In the genomic region with DNA sequence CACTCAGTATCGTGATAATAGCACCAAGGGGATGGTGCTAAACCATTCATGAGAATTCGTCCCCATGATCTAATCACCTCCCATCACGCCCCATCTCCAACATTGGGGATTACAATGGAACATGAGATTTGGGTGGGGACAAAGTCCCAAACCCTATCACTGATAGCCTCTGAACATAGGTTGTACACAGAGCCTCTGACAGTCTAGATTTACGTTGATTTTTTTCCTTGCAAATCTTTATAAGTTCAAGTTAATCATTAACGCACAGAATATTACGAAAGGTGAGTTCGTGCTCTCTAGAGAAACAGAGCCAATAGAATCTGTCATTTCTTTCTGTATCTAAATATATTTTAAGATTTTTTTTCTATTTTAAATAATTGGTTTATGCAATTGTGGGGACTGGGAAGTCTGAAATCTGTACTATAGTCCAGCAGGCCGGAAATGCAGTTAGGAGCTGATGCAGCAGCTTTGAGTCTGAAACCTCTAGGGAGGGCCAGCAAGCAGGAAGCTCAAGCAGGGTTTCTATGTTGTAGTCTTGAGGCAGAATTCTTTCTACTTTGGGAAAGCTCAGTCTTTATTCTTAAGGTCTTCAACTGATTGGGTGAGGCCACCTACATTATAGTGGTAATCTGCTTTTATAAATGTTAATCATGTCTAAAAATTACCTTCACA, we compare ENCODE assay signal across 31 cellular contexts.
DNase-seq lines count a peak whose midpoint lies in the region; ATAC-seq, FAIRE-seq and TF ChIP-seq lines count a peak whose summit lies in the region.
"Had no signal": no experiment of that assay in that cellular context is flagged by ENCODE, and none has a peak within 500 bp of the region (broad histone marks: within the 10 kb centered on the region; RNA-seq: fewer than 3 reads in every experiment).

No MANE protein-coding gene starts in this region.

- TF ChIP-seq CTCF in A549 (IDR thresholded peaks at IDR 0.05) (no peak), OCI-LY7 (conservative IDR thresholded peaks at IDR 0.05; ENCODE audit: low read length) (no peak)

- no peak for TF ChIP-seq POLR2A in A549 (IDR thresholded peaks at IDR 0.05; ENCODE audit: low read length)

- no peaks in the 10 kb centered on the region for H3K9me2 ChIP-seq in OCI-LY7 (ENCODE audit: insufficient read depth, low read length)

- H3K9me3 ChIP-seq in A549 (no peaks in the 10 kb centered on the region), OCI-LY7 (ENCODE audit: low read length) (no peaks in the 10 kb centered on the region)
- no peaks in the 10 kb centered on the region for H3K9me3 ChIP-seq in naive thymus-derived CD4-positive, alpha-beta T cell (ENCODE audit: control insufficient read depth in 2 of 3, low read length in 3 of 3)
- H3K9me3 ChIP-seq: esophagus squamous epithelium, thoracic aorta, vagina had no signal

- intact Hi-C loops in OCI-LY7 (cut with micrococcal nuclease; ENCODE audit: unreplicated experiment) (no loop called here), left colon (cut with DNase I, micrococcal nuclease) (no loop called here)
- intact Hi-C loops in naive thymus-derived CD4-positive, alpha-beta T cell (cut with micrococcal nuclease), result no loop called here

- no peak for FAIRE-seq in A549 (lab: Jason Lieb, UNC)
- FAIRE-seq: endometrium had no signal

- DNase-seq in A549 (ENCODE audit: low read depth in 1 of 2, low spot score in 1 of 2), result peak in 1 of 2 experiments; percentile 6
- peak; percentile 76 for DNase-seq in OCI-LY7 (ENCODE audit: low spot score)
- no peak for DNase-seq in left colon
- DNase-seq in NOMO-1 treated with DMSO at 0.1 percent for 48 hours (lab: John Stamatoyannopoulos, UW; ENCODE audit: unreplicated experiment), result no peak
- no peak for DNase-seq in naive thymus-derived CD4-positive, alpha-beta T cell
- DNase-seq: activated CD4-positive, alpha-beta T cell treated with anti-CD3 and anti-CD28 coated beads, Interleukin-2, amount 10 ng/mL, durations not matched to agents 7 days and 5 days; activated gamma-delta T cell treated with Interleukin-2 at 50 U/mL for 16 hours; activated naive CD8-positive, alpha-beta T cell treated with anti-CD3 and anti-CD28 coated beads, Interleukin-2, amount 50 U/mL, for 24 hours; activated T-cell treated with anti-CD3 and anti-CD28 coated beads, Interleukin-2, amount 50 U/mL, for 4 hours; dermis blood vessel endothelial cell; esophagus squamous epithelium; foreskin melanocyte; GDM1; GM23248; IMR-90; naive thymus-derived CD8-positive, alpha-beta T cell; NCI-H1436 treated with DMSO at 0.1 percent for 48 hours; NCI-H2107; NCI-H446; nucleus accumbens; PC-3; SHP77; stimulated activated naive CD4-positive, alpha-beta T cell treated with Interleukin-2 at 50 U/mL for 16 hours had no signal

- no TSS peak for BruUV-seq in OCI-LY7 (replicated peaks; lab: Mats Ljungman, UMichigan)

- no peaks in the 10 kb centered on the region for H3K27me3 ChIP-seq in naive thymus-derived CD4-positive, alpha-beta T cell (ENCODE audit: control insufficient read depth in 2 of 2, insufficient read depth in 2 of 2, low read length in 2 of 2)
- H3K27me3 ChIP-seq: esophagus squamous epithelium, vagina had no signal

- POLR2A ChIA-PET in A549 (lab: Yijun Ruan, JAX) (no interaction called here), OCI-LY7 (lab: Charles Lee) (interaction anchor here (0.9 to 2.0 kb wide), 4 partner anchors 39 to 79 kb away, joined by 3 to 4 read pairs (median 3); a partner anchor contains a TSS)
- POLR2A ChIA-PET in naive thymus-derived CD4-positive, alpha-beta T cell (lab: Charles Lee), result no interaction called here

- no peaks in the 10 kb centered on the region for H3K9me3 Mint-ChIP-seq in naive thymus-derived CD4-positive, alpha-beta T cell
- H3K9me3 Mint-ChIP-seq: activated CD4-positive, alpha-beta T cell treated with anti-CD3 and anti-CD28 coated beads, Interleukin-2, amount 10 ng/mL, durations not matched to agents 7 days and 5 days; activated naive CD8-positive, alpha-beta T cell treated with anti-CD3 and anti-CD28 coated beads, Interleukin-2, amount 50 U/mL, for 24 hours; activated T-cell treated with anti-CD3 and anti-CD28 coated beads, Interleukin-2, amount 50 U/mL, for 4 hours; central memory CD8-positive, alpha-beta T cell; naive thymus-derived CD8-positive, alpha-beta T cell had no signal

- H3K27me3 Mint-ChIP-seq in naive thymus-derived CD4-positive, alpha-beta T cell, result no peaks in the 10 kb centered on the region
- H3K27me3 Mint-ChIP-seq: activated CD4-positive, alpha-beta T cell treated with anti-CD3 and anti-CD28 coated beads, Interleukin-2, amount 10 ng/mL, durations not matched to agents 7 days and 5 days; activated naive CD8-positive, alpha-beta T cell treated with anti-CD3 and anti-CD28 coated beads, Interleukin-2, amount 50 U/mL, for 24 hours; naive thymus-derived CD8-positive, alpha-beta T cell had no signal

- H3K4me1 Mint-ChIP-seq in naive thymus-derived CD4-positive, alpha-beta T cell, result peaks cover 0 to 1% (median 0%) of the 10 kb centered on the region in 7 donors
- H3K4me1 Mint-ChIP-seq: activated CD4-positive, alpha-beta T cell treated with anti-CD3 and anti-CD28 coated beads, Interleukin-2, amount 10 ng/mL, durations not matched to agents 7 days and 5 days; activated naive CD8-positive, alpha-beta T cell treated with anti-CD3 and anti-CD28 coated beads, Interleukin-2, amount 50 U/mL, for 24 hours had no signal

- H3K4me1 ChIP-seq in A549, result peaks cover 8% of the 10 kb centered on the region; the same call in 1 of the 3 replicates
- H3K4me1 ChIP-seq in OCI-LY7 (ENCODE audit: insufficient read depth, low read length, poor library complexity, severe bottlenecking), result peaks cover 26% of the 10 kb centered on the region
- H3K4me1 ChIP-seq in naive thymus-derived CD4-positive, alpha-beta T cell (ENCODE audit: control insufficient read depth in 2 of 2, insufficient read depth in 2 of 2, low read length in 2 of 2), result no peaks in the 10 kb centered on the region
- H3K4me1 ChIP-seq: esophagus squamous epithelium, vagina had no signal

- no peaks in the 10 kb centered on the region for H3K36me3 ChIP-seq in OCI-LY7 (ENCODE audit: insufficient read depth, low read length)
- no peaks in the 10 kb centered on the region for H3K36me3 ChIP-seq in naive thymus-derived CD4-positive, alpha-beta T cell (ENCODE audit: control insufficient read depth in 2 of 3, insufficient read depth in 3 of 3, low read length in 3 of 3)
- H3K36me3 ChIP-seq: esophagus squamous epithelium, thoracic aorta, vagina had no signal

- H4K20me1 ChIP-seq in OCI-LY7 (ENCODE audit: insufficient read depth, low read length), result no peaks in the 10 kb centered on the region

- H2AFZ ChIP-seq in OCI-LY7 (ENCODE audit: low read length), result peak overlapping the region; percentile 55; the same call in 1 of the 2 replicates
- H2AFZ ChIP-seq: GM23248 had no signal

- ATAC-seq in A549 (no peak), HG02642 (IDR thresholded peaks at IDR 0.05; ENCODE audit: poor library complexity, unreplicated experiment) (peak; percentile 43), left colon (peak; percentile 93), GM19324 (IDR thresholded peaks at IDR 0.05; ENCODE audit: low FRiP score, unreplicated experiment) (no peak), GM21717 (IDR thresholded peaks at IDR 0.05; ENCODE audit: unreplicated experiment) (no peak)
- no peak for ATAC-seq in naive thymus-derived CD4-positive, alpha-beta T cell
- ATAC-seq: activated naive CD8-positive, alpha-beta T cell treated with anti-CD3 and anti-CD28 coated beads, Interleukin-2, amount 50 U/mL, for 24 hours; activated T-cell treated with anti-CD3 and anti-CD28 coated beads, Interleukin-2, amount 50 U/mL, for 4 hours; naive thymus-derived CD8-positive, alpha-beta T cell; PC-3 had no signal

- no peaks in the 10 kb centered on the region for H3K79me2 ChIP-seq in OCI-LY7 (ENCODE audit: insufficient read depth, low read depth, low read length)

- TF ChIP-seq RAD21 in A549 (conservative IDR thresholded peaks at IDR 0.05 in 1 of 2, IDR thresholded peaks at IDR 0.05 in 1 of 2), result no peak

- TF ChIP-seq EP300 in A549 (IDR thresholded peaks at IDR 0.05), result no peak

- 47% methylated on average over 8 of the region's 8 CpGs for WGBS in A549 (ENCODE audit: missing lambda C conversion rate)

- H3K4me2 ChIP-seq in A549 (peak overlapping the region; percentile 45), OCI-LY7 (ENCODE audit: low read length) (peak overlapping the region; percentile 62)

- H3K4me3 ChIP-seq in A549 (no peak overlapping the region), OCI-LY7 (ENCODE audit: low read depth, low read length, poor library complexity, severe bottlenecking) (peak overlapping the region; percentile 32)
- no peak overlapping the region for H3K4me3 ChIP-seq in naive thymus-derived CD4-positive, alpha-beta T cell (ENCODE audit: low read length)
- H3K4me3 ChIP-seq: esophagus squamous epithelium, GM23248, thoracic aorta, vagina had no signal

- no peak overlapping the region for H3K27ac Mint-ChIP-seq in naive thymus-derived CD4-positive, alpha-beta T cell
- H3K27ac Mint-ChIP-seq: activated CD4-positive, alpha-beta T cell treated with anti-CD3 and anti-CD28 coated beads, Interleukin-2, amount 10 ng/mL, durations not matched to agents 7 days and 5 days; activated naive CD8-positive, alpha-beta T cell treated with anti-CD3 and anti-CD28 coated beads, Interleukin-2, amount 50 U/mL, for 24 hours; naive thymus-derived CD8-positive, alpha-beta T cell had no signal

- no peak overlapping the region for H3K27ac ChIP-seq in A549
- peak overlapping the region; percentile 87 for H3K27ac ChIP-seq in OCI-LY7 (ENCODE audit: low read depth, low read length, poor library complexity, severe bottlenecking)
- no peak overlapping the region for H3K27ac ChIP-seq in naive thymus-derived CD4-positive, alpha-beta T cell (ENCODE audit: low read depth, low read length)
- H3K27ac ChIP-seq: 22Rv1, esophagus squamous epithelium, GM23248, thoracic aorta, vagina had no signal

- no peak overlapping the region for H3K4me3 Mint-ChIP-seq in naive thymus-derived CD4-positive, alpha-beta T cell
- H3K4me3 Mint-ChIP-seq: activated CD4-positive, alpha-beta T cell treated with anti-CD3 and anti-CD28 coated beads, Interleukin-2, amount 10 ng/mL, durations not matched to agents 7 days and 5 days; activated naive CD8-positive, alpha-beta T cell treated with anti-CD3 and anti-CD28 coated beads, Interleukin-2, amount 50 U/mL, for 24 hours; activated T-cell treated with anti-CD3 and anti-CD28 coated beads, Interleukin-2, amount 50 U/mL, for 4 hours; central memory CD8-positive, alpha-beta T cell; naive thymus-derived CD8-positive, alpha-beta T cell had no signal

- H3K36me3 Mint-ChIP-seq in naive thymus-derived CD4-positive, alpha-beta T cell, result no peaks in the 10 kb centered on the region
- H3K36me3 Mint-ChIP-seq: naive thymus-derived CD8-positive, alpha-beta T cell had no signal

- CTCF ChIA-PET in A549 (lab: Yijun Ruan, JAX), result no interaction called here
- CTCF ChIA-PET in OCI-LY7 (lab: Charles Lee; ENCODE audit: unreplicated experiment), result no interaction called here
- CTCF ChIA-PET in naive thymus-derived CD4-positive, alpha-beta T cell (lab: Charles Lee), result no interaction called here

TF ChIP-seq in A549, 52 proteins besides CTCF, POLR2A, EP300 and RAD21:
- TF ChIP-seq POLR2AphosphoS2 (conservative IDR thresholded peaks at IDR 0.05; ENCODE audit: low read length), result no peak
TF ChIP-seq in A549: peak in this region for 0.

Comparison
In these comparisons a context has a peak if more than half of its experiments do, and no peak if none do; other contexts are left out.
1. ATAC-seq: peak in HG02642 (single experiment) and left colon (single experiment); none in A549 (0 of 2), GM19324 (single experiment), naive thymus-derived CD4-positive, alpha-beta T cell (single experiment) and GM21717 (single experiment).